Comparison of ENCODE assay signal across 8 cellular contexts in the genomic region with DNA sequence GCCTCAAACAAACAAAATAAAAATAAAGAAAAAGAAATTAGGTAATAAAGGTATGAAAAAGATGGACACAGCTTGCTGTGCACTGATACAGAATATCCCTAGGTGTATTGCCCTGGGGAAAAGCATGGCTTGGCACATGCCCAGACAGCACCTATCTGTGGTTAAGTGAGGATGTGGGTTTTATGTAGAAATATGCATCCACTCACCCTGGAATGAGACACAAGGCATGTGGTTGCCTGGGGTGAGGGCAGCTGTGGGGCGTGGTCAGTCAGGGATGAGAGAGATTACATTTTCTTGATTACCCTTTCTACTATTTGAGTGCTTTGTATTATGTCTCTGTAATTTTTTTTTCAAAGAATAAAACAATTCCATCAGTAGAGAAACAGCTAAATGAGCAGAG. TPM values are rescaled to one million over a fixed set of nuclear protein-coding genes. Genes with fewer than 3 reads are reported as not detected.
DNase-seq lines count a peak whose midpoint lies in the region; ATAC-seq and TF ChIP-seq lines count a peak whose summit lies in the region.

No MANE protein-coding gene starts in this region.

- TF ChIP-seq POLR2A in body of pancreas (IDR thresholded peaks at IDR 0.05) = no peak

- no peaks in the 10 kb centered on the region for H3K9me3 ChIP-seq in body of pancreas

- intact Hi-C loops in left colon (cut with DNase I, micrococcal nuclease) = no loop called here
- intact Hi-C loops in body of pancreas (cut with DNase I) = no loop called here

- peaks cover 81% of the 10 kb centered on the region for H3K4me1 ChIP-seq in body of pancreas

- H3K27me3 ChIP-seq in body of pancreas = no peaks in the 10 kb centered on the region

- TF ChIP-seq CTCF in body of pancreas (IDR thresholded peaks at IDR 0.05) = no peak

- DNase-seq in EH (ENCODE audit: low read depth) = peak; percentile 76
- DNase-seq in NCI-H460 (ENCODE audit: extremely low read depth, low read depth) = peak; percentile 31
- peak; percentile 65 for DNase-seq in activated effector memory CD4-positive, alpha-beta T cell treated with Interleukin-2 at 50 U/mL for 16 hours
- DNase-seq in left colon = peak; percentile 28 to 45
- no peak for DNase-seq in Kasumi-1 (lab: John Stamatoyannopoulos, UW)
- no peak for DNase-seq in DMS 273 (lab: John Stamatoyannopoulos, UW; ENCODE audit: unreplicated experiment)
- DNase-seq in body of pancreas = no peak

- 52 to 90% methylated on average over 1 of the region's 1 CpG for WGBS in body of pancreas, 2 donors

- no peak overlapping the region for H3K27ac ChIP-seq in body of pancreas

- no peaks in the 10 kb centered on the region for H3K36me3 ChIP-seq in body of pancreas (replicated peaks in 1 of 2; ENCODE audit: insufficient read depth in 1 of 2, low read depth in 2 of 2)

- H3K4me3 ChIP-seq in body of pancreas = no peak overlapping the region

- ATAC-seq in left colon (peak; percentile 35), GM18907 (IDR thresholded peaks at IDR 0.05; ENCODE audit: unreplicated experiment) (no peak), body of pancreas (no peak)

RNA-seq across cellular contexts. Expression of a gene that starts 6.9 kb away (rescaled TPM):
- total RNA-seq in NCI-H460 (2014; rRNA removed; shearing (Covaris generic)) = 0.58 and 2.1 TPM in 2 replicates
- 0.96 and 0.98 TPM in 2 replicates for polyA plus RNA-seq in NCI-H460 (2014; cell fraction: nucleus; rRNA removed)
- total RNA-seq in left colon (10 to 100 TPM; 15.8 to 18.1 TPM), body of pancreas (10 to 100 TPM; 32.9 to 43.2 TPM)

RNA-seq across cellular contexts. Expression of a gene that starts 32.5 kb away (rescaled TPM):
- 111 and 121 TPM in 2 replicates for total RNA-seq in NCI-H460 (2014; rRNA removed; shearing (Covaris generic))
- 79.3 and 82.0 TPM in 2 replicates for polyA plus RNA-seq in NCI-H460 (2014; cell fraction: nucleus; rRNA removed)
- total RNA-seq in left colon = 10 to 100 TPM; 32.3 to 35.3 TPM
- total RNA-seq in body of pancreas = 10 to 100 TPM; 15.8 to 21.5 TPM

Comparison
In these comparisons a context has a peak if more than half of its experiments do, and no peak if none do; other contexts are left out.
1. DNase-seq: peak in EH (single experiment), NCI-H460 (single experiment), activated effector memory CD4-positive, alpha-beta T cell treated with Interleukin-2 at 50 U/mL for 16 hours (single experiment) and left colon (2 of 2); none in Kasumi-1 (0 of 2), DMS 273 (single experiment) and body of pancreas (0 of 4).